Comparison of ENCODE assay signal across 18 cellular contexts in genomic region chr3:69743975-69744374, GRCh38. TPM values are rescaled to one million over a fixed set of nuclear protein-coding genes. Genes with fewer than 3 reads are reported as not detected.
"Had no signal": no experiment of that assay in that cellular context is flagged by ENCODE, and none has a peak within 500 bp of the region (broad histone marks: within the 10 kb centered on the region; RNA-seq: fewer than 3 reads in every experiment).

No MANE protein-coding gene starts in this region.

- DNase-seq: effector memory CD8-positive, alpha-beta T cell; foreskin melanocyte; heart left ventricle; hippocampal formation; kidney glomerular epithelial cell; mesendoderm; naive thymus-derived CD8-positive, alpha-beta T cell; psoas muscle; small intestine; stimulated activated CD4-positive, alpha-beta T cell treated with anti-CD3 and anti-CD28 coated beads, Interleukin-12 subunit alpha, Interleukin-12 subunit beta, amount 100 ng/mL, for 4 hours; stimulated activated naive CD4-positive, alpha-beta T cell; stomach; thyroid gland; upper lobe of left lung had no signal

- H3K27me3 ChIP-seq: heart left ventricle, suprapubic skin, thyroid gland, upper lobe of left lung had no signal

- H3K27ac ChIP-seq: neutrophil, psoas muscle, suprapubic skin, thyroid gland, upper lobe of left lung had no signal

- H3K4me3 ChIP-seq: heart left ventricle, psoas muscle, stomach, suprapubic skin, thyroid gland, upper lobe of left lung had no signal

- H3K36me3 ChIP-seq: heart left ventricle, neutrophil, stomach, suprapubic skin, thyroid gland, upper lobe of left lung had no signal

- FAIRE-seq: islet of Langerhans, small intestine had no signal

- H3K9me3 ChIP-seq: heart left ventricle, neutrophil, psoas muscle, stomach, suprapubic skin, thyroid gland, upper lobe of left lung had no signal

RNA-seq across cellular contexts. Expression of gene MITF, which starts 4.7 kb away (rescaled TPM):
- polyA plus RNA-seq: naive thymus-derived CD8-positive, alpha-beta T cell; neural cell had no signal
